In genomic region chr12:51740536-51740935, GRCh38 we compare ENCODE assay signal across 20 cellular contexts.
DNase-seq lines count a peak whose midpoint lies in the region; ATAC-seq, FAIRE-seq and TF ChIP-seq lines count a peak whose summit lies in the region.
"Had no signal": no experiment of that assay in that cellular context is flagged by ENCODE, and none has a peak within 500 bp of the region (broad histone marks: within the 10 kb centered on the region; RNA-seq: fewer than 3 reads in every experiment).

No MANE protein-coding gene starts in this region.

- no peaks in the 10 kb centered on the region for H3K9me1 ChIP-seq in K562 (ENCODE audit: control insufficient read depth, insufficient read depth, low read length)

- 90% methylated on average over 2 of the region's 2 CpGs for WGBS in SK-N-SH (ENCODE audit: low lambda C conversion rate)
- 0% methylated on average over 2 of the region's 2 CpGs for WGBS in K562 (ENCODE audit: insufficient coverage, low coverage, missing lambda C conversion rate)
- 100% methylated on average over 2 of the region's 2 CpGs for WGBS in mesenchymal stem cell
- 95 to 100% (median 97%) methylated on average over 2 of the region's 2 CpGs for WGBS in adrenal gland, 4 donors

- POLR2A ChIA-PET in SK-N-SH (lab: Yijun Ruan, JAX): no interaction called here
- POLR2A ChIA-PET in HEK293 (lab: Yijun Ruan, JAX): no interaction called here
- POLR2A ChIA-PET in K562 (lab: Yijun Ruan, JAX): interaction anchor here (0.5 to 1.4 kb wide), 2 partner anchors 8 to 390 kb away, joined by 3 to 5 read pairs; no protein-coding TSS in a partner anchor

- no peaks in the 10 kb centered on the region for H3F3A ChIP-seq in SK-N-SH (replicated peaks; ENCODE audit: insufficient read depth)

- no peak overlapping the region for H3K4me3 ChIP-seq in SK-N-SH (ENCODE audit: low read depth in 2 of 2, low read length in 1 of 2)
- no peak overlapping the region for H3K4me3 ChIP-seq in HEK293 (ENCODE audit: low read depth, low read length)
- H3K4me3 ChIP-seq in K562: no peak overlapping the region
- no peak overlapping the region for H3K4me3 ChIP-seq in coronary artery
- no peak overlapping the region for H3K4me3 ChIP-seq in mesenchymal stem cell (ENCODE audit: insufficient read depth in 1 of 2, low read depth in 1 of 2, low read length in 2 of 2)
- no peak overlapping the region for H3K4me3 ChIP-seq in adrenal gland
- H3K4me3 ChIP-seq: BLaER1 treated with 17β-estradiol and CSF1 and Interleukin-3, amounts not matched to agents 10 nM and 100 nM; GM23248 had no signal

- H2BK15ac ChIP-seq in mesenchymal stem cell (ENCODE audit: low read depth, poor library complexity, severe bottlenecking): no peak overlapping the region

- H3K9ac ChIP-seq in SK-N-SH (no peak overlapping the region), K562 (ENCODE audit: insufficient read depth in 1 of 2, low read depth in 2 of 2, low read length in 2 of 2) (no peak overlapping the region), mesenchymal stem cell (ENCODE audit: low read length) (no peak overlapping the region)
- H3K9ac ChIP-seq: BLaER1 treated with 17β-estradiol and CSF1 and Interleukin-3, amounts not matched to agents 10 nM and 100 nM; GM23248 had no signal

- TF ChIP-seq RAD21 in SK-N-SH (IDR thresholded peaks at IDR 0.05; ENCODE audit: low read length): no peak
- no peak for TF ChIP-seq RAD21 in K562 (CRISPR knock-in tag; conservative IDR thresholded peaks at IDR 0.05 in 1 of 2, IDR thresholded peaks at IDR 0.05 in 1 of 2)

- H3K27ac ChIP-seq in SK-N-SH (ENCODE audit: low read depth in 2 of 2, low read length in 1 of 2): no peak overlapping the region
- H3K27ac ChIP-seq in HEK293 (ENCODE audit: extremely low read depth, low read depth, low read length): no peak overlapping the region
- H3K27ac ChIP-seq in K562 (ENCODE audit: extremely low read depth, low read depth, low read length): no peak overlapping the region
- H3K27ac ChIP-seq in coronary artery: no peak overlapping the region
- no peak overlapping the region for H3K27ac ChIP-seq in mesenchymal stem cell (ENCODE audit: low read length, poor library complexity, severe bottlenecking)
- no peak overlapping the region for H3K27ac ChIP-seq in adrenal gland
- H3K27ac ChIP-seq: 22Rv1; BLaER1 treated with 17β-estradiol and CSF1 and Interleukin-3, amounts not matched to agents 10 nM and 100 nM; GM23248 had no signal

- H3K36me3 ChIP-seq in SK-N-SH (replicated peaks in 1 of 2; ENCODE audit: control insufficient read depth in 1 of 2, insufficient read depth in 2 of 2, low read length in 1 of 2) (peaks cover 9 to 32% of the 10 kb centered on the region in 2 experiments), HEK293 (ENCODE audit: control insufficient read depth in 2 of 2, insufficient read depth in 1 of 2, low read length in 2 of 2) (no peaks in the 10 kb centered on the region), K562 (ENCODE audit: control insufficient read depth, insufficient read depth, low read length) (no peaks in the 10 kb centered on the region), mesenchymal stem cell (ENCODE audit: control insufficient read depth in 1 of 2, insufficient read depth in 2 of 2, low read depth in 1 of 2, low read length in 2 of 2) (peaks cover 0 to 36% of the 10 kb centered on the region in 2 experiments), adrenal gland (replicated peaks in 1 of 2) (no peaks in the 10 kb centered on the region)

- TF ChIP-seq CTCF in SK-N-SH (IDR thresholded peaks at IDR 0.05) (no peak), HEK293 (tag by site-specific recombination; IDR thresholded peaks at IDR 0.05) (no peak), K562 (IDR thresholded peaks at IDR 0.05 in 2 of 3, conservative IDR thresholded peaks at IDR 0.05 in 1 of 3; ENCODE audit: insufficient read depth in 2 of 3, low read depth in 1 of 3, low read length in 3 of 3) (no peak), coronary artery (IDR thresholded peaks at IDR 0.05) (no peak), adrenal gland (IDR thresholded peaks at IDR 0.05) (no peak)

- no peaks in the 10 kb centered on the region for H3K9me2 ChIP-seq in SK-N-SH

- H2AK5ac ChIP-seq in mesenchymal stem cell (ENCODE audit: low read length, severe bottlenecking): no peak overlapping the region

- H4K91ac ChIP-seq in mesenchymal stem cell (ENCODE audit: low read length): no peak overlapping the region

- no peak overlapping the region for H3K23ac ChIP-seq in mesenchymal stem cell (ENCODE audit: low read length in 2 of 2)

- no peak overlapping the region for H3K18ac ChIP-seq in mesenchymal stem cell (ENCODE audit: low read depth in 1 of 2, low read length in 2 of 2)

- no peak overlapping the region for H2BK120ac ChIP-seq in mesenchymal stem cell (ENCODE audit: low read depth, low read length)

- no peaks in the 10 kb centered on the region for H4K20me1 ChIP-seq in SK-N-SH (ENCODE audit: insufficient read depth)
- H4K20me1 ChIP-seq in K562 (replicated peaks; ENCODE audit: control insufficient read depth, insufficient read depth, low read length): no peaks in the 10 kb centered on the region
- H4K20me1 ChIP-seq: BLaER1 treated with 17β-estradiol and CSF1 and Interleukin-3, amounts not matched to agents 10 nM and 100 nM had no signal

- no peak for FAIRE-seq in K562 (lab: Jason Lieb, UNC)
- FAIRE-seq: GM12891, GM19239, H54 had no signal

- TF ChIP-seq EP300 in SK-N-SH (IDR thresholded peaks at IDR 0.05; ENCODE audit: borderline replicate concordance in 1 of 2, low read depth in 1 of 2, low read length in 1 of 2): no peak
- no peak for TF ChIP-seq EP300 in K562 (IDR thresholded peaks at IDR 0.05; ENCODE audit: low read length)

- no peaks in the 10 kb centered on the region for H3K27me3 ChIP-seq in SK-N-SH (ENCODE audit: insufficient read depth)
- H3K27me3 ChIP-seq in K562 (ENCODE audit: control insufficient read depth in 2 of 2, insufficient read depth in 2 of 2, low read length in 2 of 2): peaks cover 0 to 9% of the 10 kb centered on the region in 2 experiments; a peak in 1 of 5 replicates
- H3K27me3 ChIP-seq in mesenchymal stem cell (ENCODE audit: control insufficient read depth in 1 of 2, insufficient read depth in 1 of 2, low read length in 2 of 2): no peaks in the 10 kb centered on the region
- H3K27me3 ChIP-seq in adrenal gland: no peaks in the 10 kb centered on the region
- H3K27me3 ChIP-seq: BLaER1 treated with 17β-estradiol and CSF1 and Interleukin-3, amounts not matched to agents 10 nM and 100 nM had no signal

- ATAC-seq in SK-N-SH treated with all-trans-retinoic acid at 6 μM for 48 hours (no peak), K562 (no peak)
- ATAC-seq: CD8-positive, alpha-beta T cell had no signal

- TF ChIP-seq POLR2A in K562 (conservative IDR thresholded peaks at IDR 0.05): no peak
- TF ChIP-seq POLR2A in adrenal gland (IDR thresholded peaks at IDR 0.05): no peak

- no TSS peak for BruUV-seq in K562 (replicated peaks; lab: Mats Ljungman, UMichigan)

- H4K8ac ChIP-seq in mesenchymal stem cell (ENCODE audit: low read length): no peak overlapping the region

- CTCF ChIA-PET in SK-N-SH (lab: Yijun Ruan, JAX) (no interaction called here), HEK293 (lab: Yijun Ruan, JAX) (interaction anchor here (1.2 kb wide), 1 partner anchor 285 kb away, joined by 3 read pairs; no protein-coding TSS in a partner anchor), K562 (lab: Yijun Ruan, JAX; ENCODE audit: low intra/inter-chr PET ratio) (no interaction called here)

- no peak overlapping the region for H2BK12ac ChIP-seq in mesenchymal stem cell (ENCODE audit: low read length in 2 of 2)

- H3K4me2 ChIP-seq in SK-N-SH (no peak overlapping the region), K562 (ENCODE audit: insufficient read depth, low read length) (no peak overlapping the region), mesenchymal stem cell (ENCODE audit: low read length, poor library complexity, severe bottlenecking) (no peak overlapping the region)
- H3K4me2 ChIP-seq: BLaER1 treated with 17β-estradiol and CSF1 and Interleukin-3, amounts not matched to agents 10 nM and 100 nM had no signal

- no peak for DNase-seq in SK-N-SH
- DNase-seq in K562 (ENCODE audit: extremely low read depth in 1 of 4, low spot score in 3 of 4): no peak
- DNase-seq in coronary artery (ENCODE audit: low spot score): no peak
- DNase-seq in mesenchymal stem cell: no peak
- no peak for DNase-seq in adrenal gland
- DNase-seq: CD8-positive, alpha-beta T cell; COR-L47; DMS 273 treated with DMSO at 0.1 percent for 48 hours; DMS53; DND-41; EL; GM23248; HCEC 1CT had no signal

- H3K4me1 ChIP-seq in SK-N-SH (ENCODE audit: control insufficient read depth in 1 of 2, insufficient read depth in 2 of 2, low read depth in 1 of 2, low read length in 1 of 2) (no peaks in the 10 kb centered on the region; a peak in 1 of 4 replicates), HEK293 (ENCODE audit: control insufficient read depth, insufficient read depth, low read length) (no peaks in the 10 kb centered on the region), K562 (replicated peaks in 1 of 2; ENCODE audit: control insufficient read depth in 2 of 2, insufficient read depth in 2 of 2, low read length in 2 of 2) (no peaks in the 10 kb centered on the region), mesenchymal stem cell (ENCODE audit: control insufficient read depth, insufficient read depth, low read depth, low read length) (no peaks in the 10 kb centered on the region), adrenal gland (replicated peaks in 1 of 2) (no peaks in the 10 kb centered on the region)

- no peak overlapping the region for H2BK5ac ChIP-seq in mesenchymal stem cell (ENCODE audit: low read depth, low read length, poor library complexity, severe bottlenecking)

- intact Hi-C loops in K562 (cut with micrococcal nuclease): no loop called here
- intact Hi-C loops in adrenal gland (cut with DNase I): no loop called here

- H3K79me1 ChIP-seq in mesenchymal stem cell (replicated peaks; ENCODE audit: low read length, poor library complexity, severe bottlenecking): no peaks in the 10 kb centered on the region

- H3K4ac ChIP-seq in mesenchymal stem cell (ENCODE audit: low read depth in 1 of 2, low read length in 2 of 2): no peak overlapping the region

- in situ Hi-C loops in K562 (cut with MboI): no loop called here

- H2AFZ ChIP-seq in SK-N-SH (ENCODE audit: low read depth) (no peak overlapping the region), K562 (ENCODE audit: low read depth, low read length) (no peak overlapping the region), mesenchymal stem cell (ENCODE audit: low read depth, low read length) (no peak overlapping the region)
- H2AFZ ChIP-seq: GM23248 had no signal

- no peaks in the 10 kb centered on the region for H3K9me3 ChIP-seq in SK-N-SH
- H3K9me3 ChIP-seq in HEK293 (ENCODE audit: control insufficient read depth, insufficient read depth, low read depth, low read length): no peaks in the 10 kb centered on the region
- H3K9me3 ChIP-seq in K562 (replicated peaks; ENCODE audit: control insufficient read depth, insufficient read depth, low read depth, low read length): no peaks in the 10 kb centered on the region
- peaks cover 2% of the 10 kb centered on the region for H3K9me3 ChIP-seq in mesenchymal stem cell (ENCODE audit: control insufficient read depth, low read length)
- no peaks in the 10 kb centered on the region for H3K9me3 ChIP-seq in adrenal gland (replicated peaks in 1 of 3)

- no peak overlapping the region for H3K14ac ChIP-seq in mesenchymal stem cell (ENCODE audit: low read length in 2 of 2)

- no peaks in the 10 kb centered on the region for H3K79me2 ChIP-seq in SK-N-SH (ENCODE audit: insufficient read depth)
- H3K79me2 ChIP-seq in K562 (ENCODE audit: control insufficient read depth, insufficient read depth, low read length): no peaks in the 10 kb centered on the region

TF ChIP-seq in K562, 482 proteins besides CTCF, POLR2A, EP300 and RAD21 (continues in another document):
- no peak for TF ChIP-seq HLTF (IDR thresholded peaks at IDR 0.05)
